ENCODE assay signal across 9 cellular contexts in genomic region chr10:48614481-48615383, GRCh38. TPM values are rescaled to one million over a fixed set of nuclear protein-coding genes. Genes with fewer than 3 reads are reported as not detected.
DNase-seq lines count a peak whose midpoint lies in the region; FAIRE-seq and TF ChIP-seq lines count a peak whose summit lies in the region.
"Had no signal": no experiment of that assay in that cellular context is flagged by ENCODE, and none has a peak within 500 bp of the region (broad histone marks: within the 10 kb centered on the region; RNA-seq: fewer than 3 reads in every experiment).

No MANE protein-coding gene starts in this region.

- peak; percentile 60 for TF ChIP-seq CTCF in H9 (conservative IDR thresholded peaks at IDR 0.05)
- no peak for TF ChIP-seq CTCF in ovary (IDR thresholded peaks at IDR 0.05)

- H4K91ac ChIP-seq in H9 (ENCODE audit: insufficient read length, low read depth, low read length) (no peak overlapping the region), mesenchymal stem cell (ENCODE audit: low read length) (no peak overlapping the region)

- H3K9ac ChIP-seq in H9 (ENCODE audit: extremely low read depth, insufficient read length, low read length) (no peak overlapping the region), mesenchymal stem cell (ENCODE audit: low read length) (peak overlapping the region; percentile 81)

- no peak overlapping the region for H3K56ac ChIP-seq in H9 (ENCODE audit: insufficient read length, low read depth, low read length)

- H3K4me3 Mint-ChIP-seq in H9: no peak overlapping the region

- H3K23ac ChIP-seq in H9 (ENCODE audit: insufficient read length, low read depth, low read length): no peak overlapping the region
- H3K23ac ChIP-seq in mesenchymal stem cell (ENCODE audit: low read length in 2 of 2): no peak overlapping the region

- H3K9me3 Mint-ChIP-seq in H9: peaks cover 0 to 3% of the 10 kb centered on the region in 2 experiments; a peak in 1 of 5 replicates

- no peak overlapping the region for H2BK120ac ChIP-seq in H9 (ENCODE audit: low read depth, low read length, poor library complexity, severe bottlenecking)
- no peak overlapping the region for H2BK120ac ChIP-seq in mesenchymal stem cell (ENCODE audit: low read depth, low read length)

- H3K36me3 ChIP-seq in mesenchymal stem cell (ENCODE audit: control insufficient read depth in 1 of 2, insufficient read depth in 2 of 2, low read depth in 1 of 2, low read length in 2 of 2) (no peaks in the 10 kb centered on the region), ovary (no peaks in the 10 kb centered on the region)

- H3K79me1 ChIP-seq in H9 (ENCODE audit: insufficient read depth, low read depth, low read length, poor library complexity, severe bottlenecking): no peaks in the 10 kb centered on the region
- no peaks in the 10 kb centered on the region for H3K79me1 ChIP-seq in mesenchymal stem cell (replicated peaks; ENCODE audit: low read length, poor library complexity, severe bottlenecking)

- no peaks in the 10 kb centered on the region for H4K20me1 ChIP-seq in H9 (ENCODE audit: control insufficient read depth, insufficient read depth, insufficient read length)

- no peak overlapping the region for H4K8ac ChIP-seq in H9 (replicated peaks; ENCODE audit: insufficient read length, low read depth, low read length)
- H4K8ac ChIP-seq in mesenchymal stem cell (ENCODE audit: low read length): no peak overlapping the region

- no peak overlapping the region for H3K27ac ChIP-seq in H9 (ENCODE audit: insufficient read length, low read depth, low read length)
- no peak overlapping the region for H3K27ac ChIP-seq in mesenchymal stem cell (ENCODE audit: low read length, poor library complexity, severe bottlenecking)
- H3K27ac ChIP-seq in ovary: no peak overlapping the region

- H2AK5ac ChIP-seq in H9 (ENCODE audit: insufficient read length, low read length) (no peak overlapping the region), mesenchymal stem cell (ENCODE audit: low read length, severe bottlenecking) (no peak overlapping the region)

- H2BK12ac ChIP-seq in H9 (ENCODE audit: insufficient read length, low read depth, low read length) (no peak overlapping the region), mesenchymal stem cell (ENCODE audit: low read length in 2 of 2) (no peak overlapping the region)

- H3K23me2 ChIP-seq in H9 (ENCODE audit: insufficient read length, low read depth, low read length, poor library complexity, severe bottlenecking): no peaks in the 10 kb centered on the region

- H3K36me3 Mint-ChIP-seq in H9 (ENCODE audit: insufficient read depth in 1 of 3, low read depth in 3 of 3): no peaks in the 10 kb centered on the region; a peak in 1 of 7 replicates

- no peak overlapping the region for H3K4ac ChIP-seq in H9 (ENCODE audit: low read depth, low read length)
- no peak overlapping the region for H3K4ac ChIP-seq in mesenchymal stem cell (ENCODE audit: low read depth in 1 of 2, low read length in 2 of 2)

- no peak overlapping the region for H3K27ac Mint-ChIP-seq in H9

- peaks cover 4 to 10% of the 10 kb centered on the region in 2 experiments for H3K4me1 Mint-ChIP-seq in H9

- intact Hi-C loops in ovary (cut with DNase I): no loop called here

- H3K9me3 ChIP-seq in H9 (ENCODE audit: control insufficient read depth, low read depth, low read length): no peaks in the 10 kb centered on the region
- H3K9me3 ChIP-seq in mesenchymal stem cell (ENCODE audit: control insufficient read depth, low read length): peaks cover 10% of the 10 kb centered on the region
- no peaks in the 10 kb centered on the region for H3K9me3 ChIP-seq in ovary

- H2BK5ac ChIP-seq in H9 (ENCODE audit: insufficient read length, low read length): no peak overlapping the region
- H2BK5ac ChIP-seq in mesenchymal stem cell (ENCODE audit: low read depth, low read length, poor library complexity, severe bottlenecking): no peak overlapping the region

- H3K4me1 ChIP-seq in H9 (ENCODE audit: insufficient read depth, low read length) (no peaks in the 10 kb centered on the region), mesenchymal stem cell (ENCODE audit: control insufficient read depth, insufficient read depth, low read depth, low read length) (peaks cover 2% of the 10 kb centered on the region), ovary (ENCODE audit: insufficient read depth) (no peaks in the 10 kb centered on the region)

- no CpG with 5 or more reads among the region's 2 CpGs for WGBS in H9 (ENCODE audit: extremely low coverage, insufficient read length, low lambda C conversion rate)
- 87% methylated on average over 1 of the region's 2 CpGs for WGBS in mesenchymal stem cell
- 67 to 81% (median 78%) methylated on average over 2 of the region's 2 CpGs for WGBS in ovary, 3 donors

- H3T11ph ChIP-seq in H9 (ENCODE audit: low read length): no peak overlapping the region

- no peak overlapping the region for H3K14ac ChIP-seq in H9 (ENCODE audit: insufficient read depth, low read length)
- no peak overlapping the region for H3K14ac ChIP-seq in mesenchymal stem cell (ENCODE audit: low read length in 2 of 2)

- no peak for DNase-seq in GM12892 (ENCODE audit: insufficient read length)
- DNase-seq in H9: no peak
- peak; percentile 64 for DNase-seq in RKO (ENCODE audit: low spot score)
- DNase-seq in mesenchymal stem cell: peak; percentile 79
- DNase-seq in activated naive CD4-positive, alpha-beta T cell treated with Interleukin-2 at 50 U/mL for 16 hours: no peak
- DNase-seq in activated CD4-positive, alpha-beta T cell treated with anti-CD3 and anti-CD28 coated beads for 4 hours: no peak
- DNase-seq in ovary: no peak
- DNase-seq in GDM1 (lab: John Stamatoyannopoulos, UW): no peak
- DNase-seq: activated CD4-positive, alpha-beta T cell treated with anti-CD3 and anti-CD28 coated beads, Interleukin-2, amount 50 U/mL, for 1 hour had no signal

- peaks cover 18% of the 10 kb centered on the region for H3K27me3 Mint-ChIP-seq in H9 (ENCODE audit: low read depth)

- no peak overlapping the region for H4K5ac ChIP-seq in H9 (ENCODE audit: insufficient read length, low read depth, low read length)

- FAIRE-seq in GM12892 (lab: Jason Lieb, UNC): peak; percentile 93

- TF ChIP-seq POLR2A in GM12892 (IDR thresholded peaks at IDR 0.05; ENCODE audit: low read depth, low read length): no peak
- TF ChIP-seq POLR2A in ovary (IDR thresholded peaks at IDR 0.05): no peak

- peak overlapping the region in 1 of 2 experiments; percentile 25 for H3K4me3 ChIP-seq in mesenchymal stem cell (ENCODE audit: insufficient read depth in 1 of 2, low read depth in 1 of 2, low read length in 2 of 2)
- no peak overlapping the region for H3K4me3 ChIP-seq in ovary

- H3K4me2 ChIP-seq in H9 (ENCODE audit: insufficient read depth, insufficient read length, low read length) (no peak overlapping the region), mesenchymal stem cell (ENCODE audit: low read length, poor library complexity, severe bottlenecking) (no peak overlapping the region)

- no peaks in the 10 kb centered on the region for H3K27me3 ChIP-seq in H9 (ENCODE audit: insufficient read depth, low read length)
- H3K27me3 ChIP-seq in mesenchymal stem cell (ENCODE audit: control insufficient read depth in 1 of 2, insufficient read depth in 1 of 2, low read length in 2 of 2): no peaks in the 10 kb centered on the region
- H3K27me3 ChIP-seq in ovary: no peaks in the 10 kb centered on the region

- no peak overlapping the region for H3K18ac ChIP-seq in H9 (ENCODE audit: insufficient read length, low read depth, low read length)
- H3K18ac ChIP-seq in mesenchymal stem cell (ENCODE audit: low read depth in 1 of 2, low read length in 2 of 2): no peak overlapping the region

- no peak overlapping the region for H2BK15ac ChIP-seq in H9 (ENCODE audit: low read depth, low read length)
- no peak overlapping the region for H2BK15ac ChIP-seq in mesenchymal stem cell (ENCODE audit: low read depth, poor library complexity, severe bottlenecking)

- no peak for TF ChIP-seq EP300 in ovary (IDR thresholded peaks at IDR 0.05)

- no peak overlapping the region for H2BK20ac ChIP-seq in H9 (ENCODE audit: low read depth, low read length, poor library complexity, severe bottlenecking)

- H3K79me2 ChIP-seq in H9 (ENCODE audit: insufficient read depth, low read length): no peaks in the 10 kb centered on the region

- H2AFZ ChIP-seq in H9 (ENCODE audit: low read length) (no peak overlapping the region), mesenchymal stem cell (ENCODE audit: low read depth, low read length) (no peak overlapping the region)

RNA-seq across cellular contexts. Expression of gene ARHGAP22, which starts 9.9 kb away (rescaled TPM):
- 0.34 TPM for polyA plus RNA-seq in GM12892 (2012; ENCODE audit: missing spikeins)
- total RNA-seq in H9 (2021) (6.9 and 7.4 TPM in 2 replicates), ovary (10 to 100 TPM in 2 of 7 donors, 1 to 10 TPM in 5; 3.9 to 14.3 (median 5.7) TPM)
- 14.3 TPM for polyA plus RNA-seq in mesenchymal stem cell (2013, experiment 1 of 2)
- polyA plus RNA-seq in mesenchymal stem cell (2013, experiment 2 of 2): 14.4 TPM
- 1 to 10 TPM; 4.2 to 9.6 TPM for polyA plus RNA-seq in ovary

Comparison
In these comparisons a context has a peak if more than half of its experiments do, and no peak if none do; other contexts are left out.
1. DNase-seq: peak in RKO (single experiment) and mesenchymal stem cell (single experiment); none in GM12892 (single experiment), H9 (single experiment), activated naive CD4-positive, alpha-beta T cell treated with Interleukin-2 at 50 U/mL for 16 hours (single experiment), activated CD4-positive, alpha-beta T cell treated with anti-CD3 and anti-CD28 coated beads for 4 hours (0 of 2), ovary (0 of 5) and GDM1 (single experiment).